In genomic region chr17:59762022-59762825, GRCh38 we compare ENCODE assay signal across 10 cellular contexts. TPM values are rescaled to one million over a fixed set of nuclear protein-coding genes. Genes with fewer than 3 reads are reported as not detected.
A peak's percentile ranks its signal among the peaks of the same experiment; 100 is the strongest.
DNase-seq lines count a peak whose midpoint lies in the region; ATAC-seq and TF ChIP-seq lines count a peak whose summit lies in the region.
"Had no signal": no experiment of that assay in that cellular context is flagged by ENCODE, and none has a peak within 500 bp of the region (broad histone marks: within the 10 kb centered on the region; RNA-seq: fewer than 3 reads in every experiment).

No MANE protein-coding gene starts in this region.

- CTCF ChIA-PET in GM10248 (lab: Yijun Ruan, JAX) = interaction anchor here (0.8 to 6.3 kb wide), 8 partner anchors 9 to 76 kb away, joined by 3 to 51 read pairs (median 4); no protein-coding TSS in a partner anchor
- CTCF ChIA-PET in CD8-positive, alpha-beta memory T cell (lab: Charles Lee) = no interaction called here

- H3K27ac Mint-ChIP-seq in CD8-positive, alpha-beta memory T cell = no peak overlapping the region

- peaks cover 0 to 7% (median 0%) of the 10 kb centered on the region in 5 donors for H3K9me3 Mint-ChIP-seq in CD8-positive, alpha-beta memory T cell
- H3K9me3 Mint-ChIP-seq: IgD-negative memory B cell had no signal

- H2AFZ ChIP-seq in OCI-LY1 (ENCODE audit: low read length) (no peak overlapping the region), osteoblast (ENCODE audit: low read length) (no peak overlapping the region)

- H3K4me2 ChIP-seq in OCI-LY1 (ENCODE audit: low read length) = no peak overlapping the region
- peak overlapping the region; percentile 38 for H3K4me2 ChIP-seq in osteoblast (ENCODE audit: insufficient read depth, low read length)

- H3K27ac ChIP-seq in OCI-LY1 (ENCODE audit: low read depth, low read length, poor library complexity, severe bottlenecking) (peak overlapping the region; percentile 44), osteoblast (ENCODE audit: low read depth, low read length) (peak overlapping the region; percentile 100)
- no peak overlapping the region for H3K27ac ChIP-seq in CD8-positive, alpha-beta memory T cell (ENCODE audit: low read depth, low read length)

- peak; percentile 46 for DNase-seq in GM10248 (ENCODE audit: extremely low spot score)
- peak; percentile 59 to 92 for DNase-seq in cardiac fibroblast (ENCODE audit: low read depth in 2 of 2)
- DNase-seq in osteoblast (ENCODE audit: insufficient read length, low spot score, missing footprints) = no peak
- no peak for DNase-seq in NCI-H187 (lab: John Stamatoyannopoulos, UW)
- no peak for DNase-seq in CD8-positive, alpha-beta memory T cell
- no peak for DNase-seq in amygdala (lab: John Stamatoyannopoulos, UW)
- DNase-seq: stimulated activated CD4-positive, alpha-beta T cell treated with anti-CD3 and anti-CD28 coated beads, Interleukin-4, amount 100 ng/mL, for 1 hour had no signal

- H3K79me2 ChIP-seq in OCI-LY1 (ENCODE audit: insufficient read depth, low read length) = no peaks in the 10 kb centered on the region
- H3K79me2 ChIP-seq in osteoblast (ENCODE audit: insufficient read depth, low read length) = peaks cover 32% of the 10 kb centered on the region

- H3K36me3 ChIP-seq in OCI-LY1 (ENCODE audit: insufficient read depth, low read length) (peaks cover 24% of the 10 kb centered on the region), osteoblast (ENCODE audit: insufficient read depth, low read length) (peaks cover 5% of the 10 kb centered on the region)
- peaks cover 4% of the 10 kb centered on the region for H3K36me3 ChIP-seq in CD8-positive, alpha-beta memory T cell (ENCODE audit: insufficient read depth, low read length)

- TF ChIP-seq CTCF in GM10248 (IDR thresholded peaks at IDR 0.05; ENCODE audit: control extremely low read depth, extremely low read depth, low read depth, missing control alignments) (no peak), OCI-LY1 (IDR thresholded peaks at IDR 0.05; ENCODE audit: low read length) (no peak), cardiac fibroblast (IDR thresholded peaks at IDR 0.05; ENCODE audit: low read depth, low read length) (no peak), osteoblast (IDR thresholded peaks at IDR 0.05; ENCODE audit: extremely low read depth, low read depth, low read length) (no peak)

- H3F3A ChIP-seq in OCI-LY1 (ENCODE audit: insufficient read depth, low read length) = no peaks in the 10 kb centered on the region

- no peak overlapping the region for H3K9ac ChIP-seq in OCI-LY1 (ENCODE audit: low read length)

- no peak overlapping the region for H3K4me3 ChIP-seq in OCI-LY1 (ENCODE audit: low read depth, low read length, poor library complexity, severe bottlenecking)
- no peak overlapping the region for H3K4me3 ChIP-seq in cardiac fibroblast (replicated peaks in 1 of 2; ENCODE audit: low read depth in 2 of 2, low read length in 2 of 2)
- peak overlapping the region; percentile 5 for H3K4me3 ChIP-seq in osteoblast (ENCODE audit: insufficient read depth, low read length)
- H3K4me3 ChIP-seq in CD8-positive, alpha-beta memory T cell (ENCODE audit: low read length) = no peak overlapping the region

- H3K27me3 Mint-ChIP-seq in CD8-positive, alpha-beta memory T cell = no peaks in the 10 kb centered on the region
- H3K27me3 Mint-ChIP-seq: IgD-negative memory B cell had no signal

- H3K36me3 Mint-ChIP-seq in CD8-positive, alpha-beta memory T cell = peaks cover 8 to 43% (median 9%) of the 10 kb centered on the region in 3 donors

- H3K4me1 ChIP-seq in OCI-LY1 (ENCODE audit: insufficient read depth, low read length, severe bottlenecking) = peaks cover 18% of the 10 kb centered on the region
- H3K4me1 ChIP-seq in osteoblast (ENCODE audit: insufficient read depth, low read length) = peaks cover 49% of the 10 kb centered on the region
- H3K4me1 ChIP-seq in CD8-positive, alpha-beta memory T cell (ENCODE audit: insufficient read depth, low read length) = peaks cover 3% of the 10 kb centered on the region

- ATAC-seq in GM19324 (IDR thresholded peaks at IDR 0.05; ENCODE audit: low FRiP score, unreplicated experiment) = no peak

- H3K9me3 ChIP-seq in OCI-LY1 (ENCODE audit: low read length) = no peaks in the 10 kb centered on the region
- no peaks in the 10 kb centered on the region for H3K9me3 ChIP-seq in osteoblast (ENCODE audit: low read depth, low read length)
- H3K9me3 ChIP-seq in CD8-positive, alpha-beta memory T cell (ENCODE audit: low read length) = no peaks in the 10 kb centered on the region

- no peaks in the 10 kb centered on the region for H3K9me2 ChIP-seq in OCI-LY1 (ENCODE audit: low read depth, low read length)

- H4K20me1 ChIP-seq in OCI-LY1 (ENCODE audit: insufficient read depth, low read length) (no peaks in the 10 kb centered on the region), osteoblast (ENCODE audit: insufficient read depth, low read length) (no peaks in the 10 kb centered on the region)

- H3K4me1 Mint-ChIP-seq in CD8-positive, alpha-beta memory T cell = peaks cover 9 to 19% (median 12%) of the 10 kb centered on the region in 3 donors
- H3K4me1 Mint-ChIP-seq: IgD-negative memory B cell had no signal

- H3K4me3 Mint-ChIP-seq in CD8-positive, alpha-beta memory T cell = no peak overlapping the region

- H3K27me3 ChIP-seq in OCI-LY1 (ENCODE audit: insufficient read depth, low read length) = no peaks in the 10 kb centered on the region
- H3K27me3 ChIP-seq in osteoblast (ENCODE audit: insufficient read depth, low read length) = no peaks in the 10 kb centered on the region
- no peaks in the 10 kb centered on the region for H3K27me3 ChIP-seq in CD8-positive, alpha-beta memory T cell (ENCODE audit: insufficient read depth, low read length, poor library complexity, severe bottlenecking)

- POLR2A ChIA-PET in GM10248 (lab: Yijun Ruan, JAX) = interaction anchor here (0.7 to 1.1 kb wide), 2 partner anchors 64 to 80 kb away, joined by 3 to 4 read pairs; no protein-coding TSS in a partner anchor
- POLR2A ChIA-PET in CD8-positive, alpha-beta memory T cell (lab: Charles Lee) = no interaction called here

RNA-seq across cellular contexts. Expression of gene VMP1, which starts 54.8 kb away (rescaled TPM):
- 415 and 445 TPM in 2 replicates for total RNA-seq in osteoblast
- 100 to 1,000 TPM; 150 to 151 TPM for total RNA-seq in CD8-positive, alpha-beta memory T cell
- 57.0 TPM for polyA plus RNA-seq in CD8-positive, alpha-beta memory T cell

RNA-seq across cellular contexts. Expression of gene PTRH2, which starts 55.0 kb away (rescaled TPM):
- 8.0 and 14.7 TPM in 2 replicates for total RNA-seq in osteoblast
- total RNA-seq in CD8-positive, alpha-beta memory T cell = 10 to 100 TPM; 38.5 to 43.6 TPM
- polyA plus RNA-seq in CD8-positive, alpha-beta memory T cell = 15.9 TPM

Comparison
In these comparisons a context has a peak if more than half of its experiments do, and no peak if none do; other contexts are left out.
1. DNase-seq: peak in GM10248 (single experiment) and cardiac fibroblast (2 of 2); none in osteoblast (single experiment), NCI-H187 (0 of 2), CD8-positive, alpha-beta memory T cell (0 of 5) and amygdala (0 of 56).